In genomic region chr10:6061056-6061455, GRCh38 we compare ENCODE assay signal across 21 cellular contexts. TPM values are rescaled to one million over a fixed set of nuclear protein-coding genes. Genes with fewer than 3 reads are reported as not detected.
DNase-seq lines count a peak whose midpoint lies in the region; ATAC-seq lines count a peak whose summit lies in the region.
"Had no signal": no experiment of that assay in that cellular context is flagged by ENCODE, and none has a peak within 500 bp of the region (broad histone marks: within the 10 kb centered on the region; RNA-seq: fewer than 3 reads in every experiment).

No MANE protein-coding gene starts in this region.

- no peak overlapping the region for H3K27ac ChIP-seq in mesenchymal stem cell (ENCODE audit: low read length, poor library complexity, severe bottlenecking)
- H3K27ac ChIP-seq: RWPE1, uterus had no signal

- H3K4me2 ChIP-seq in mesenchymal stem cell (ENCODE audit: low read length, poor library complexity, severe bottlenecking) = no peak overlapping the region

- ATAC-seq in activated T-cell treated with anti-CD3 and anti-CD28 coated beads, Interleukin-2, amount 50 U/mL, for 72 hours (replicated peaks in 1 of 2) = no peak
- ATAC-seq in memory B cell (ENCODE audit: low read depth) (no peak), GM21367 (IDR thresholded peaks at IDR 0.05; ENCODE audit: unreplicated experiment) (no peak), HG02973 (IDR thresholded peaks at IDR 0.05; ENCODE audit: unreplicated experiment) (no peak)
- ATAC-seq: right cardiac atrium had no signal

- H3K79me1 ChIP-seq in mesenchymal stem cell (replicated peaks; ENCODE audit: low read length, poor library complexity, severe bottlenecking) = no peaks in the 10 kb centered on the region

- WGBS in mesenchymal stem cell = 97% methylated on average over 5 of the region's 8 CpGs

- H3K23ac ChIP-seq in mesenchymal stem cell (ENCODE audit: low read length in 2 of 2) = no peak overlapping the region

- no peak overlapping the region for H2BK12ac ChIP-seq in mesenchymal stem cell (ENCODE audit: low read length in 2 of 2)

- peak overlapping the region; percentile 100 for H3K27ac Mint-ChIP-seq in activated T-cell treated with anti-CD3 and anti-CD28 coated beads, Interleukin-2, amount 50 U/mL, for 72 hours
- H3K27ac Mint-ChIP-seq in memory B cell = peak overlapping the region; percentile 55

- H3K36me3 ChIP-seq in mesenchymal stem cell (ENCODE audit: control insufficient read depth in 1 of 2, insufficient read depth in 2 of 2, low read depth in 1 of 2, low read length in 2 of 2) = no peaks in the 10 kb centered on the region
- H3K36me3 ChIP-seq: HAP-1, uterus had no signal

- H3K27me3 Mint-ChIP-seq in activated T-cell treated with anti-CD3 and anti-CD28 coated beads, Interleukin-2, amount 50 U/mL, for 72 hours (ENCODE audit: low read depth) = no peaks in the 10 kb centered on the region
- H3K27me3 Mint-ChIP-seq in memory B cell = no peaks in the 10 kb centered on the region

- peaks cover 0 to 3% of the 10 kb centered on the region in 2 donors for H3K9me3 Mint-ChIP-seq in activated T-cell treated with anti-CD3 and anti-CD28 coated beads, Interleukin-2, amount 50 U/mL, for 72 hours
- no peaks in the 10 kb centered on the region for H3K9me3 Mint-ChIP-seq in memory B cell

- no peak overlapping the region for H2AK5ac ChIP-seq in mesenchymal stem cell (ENCODE audit: low read length, severe bottlenecking)

- H3K4me3 Mint-ChIP-seq in activated T-cell treated with anti-CD3 and anti-CD28 coated beads, Interleukin-2, amount 50 U/mL, for 72 hours = peak overlapping the region; percentile 97
- H3K4me3 Mint-ChIP-seq in memory B cell = peak overlapping the region; percentile 97

- no peak overlapping the region for H2BK15ac ChIP-seq in mesenchymal stem cell (ENCODE audit: low read depth, poor library complexity, severe bottlenecking)

- no peak overlapping the region for H2BK120ac ChIP-seq in mesenchymal stem cell (ENCODE audit: low read depth, low read length)

- no peaks in the 10 kb centered on the region for H3K4me1 ChIP-seq in mesenchymal stem cell (ENCODE audit: control insufficient read depth, insufficient read depth, low read depth, low read length)
- H3K4me1 ChIP-seq: HAP-1, uterus had no signal

- peaks cover 53% of the 10 kb centered on the region for H3K4me1 Mint-ChIP-seq in activated T-cell treated with anti-CD3 and anti-CD28 coated beads, Interleukin-2, amount 50 U/mL, for 72 hours (ENCODE audit: low read depth)
- H3K4me1 Mint-ChIP-seq in memory B cell = peaks cover 42% of the 10 kb centered on the region

- no peak overlapping the region for H3K4me3 ChIP-seq in mesenchymal stem cell (ENCODE audit: insufficient read depth in 1 of 2, low read depth in 1 of 2, low read length in 2 of 2)
- H3K4me3 ChIP-seq: HAP-1, uterus had no signal

- H2BK5ac ChIP-seq in mesenchymal stem cell (ENCODE audit: low read depth, low read length, poor library complexity, severe bottlenecking) = no peak overlapping the region

- H3K9ac ChIP-seq in mesenchymal stem cell (ENCODE audit: low read length) = no peak overlapping the region

- H3K18ac ChIP-seq in mesenchymal stem cell (ENCODE audit: low read depth in 1 of 2, low read length in 2 of 2) = no peak overlapping the region

- no peak overlapping the region for H2AFZ ChIP-seq in mesenchymal stem cell (ENCODE audit: low read depth, low read length)

- H3K36me3 Mint-ChIP-seq in activated T-cell treated with anti-CD3 and anti-CD28 coated beads, Interleukin-2, amount 50 U/mL, for 72 hours (ENCODE audit: insufficient read depth in 2 of 2) = peaks cover 38 to 57% of the 10 kb centered on the region in 2 donors
- peaks cover 3% of the 10 kb centered on the region for H3K36me3 Mint-ChIP-seq in memory B cell

- no peak overlapping the region for H4K8ac ChIP-seq in mesenchymal stem cell (ENCODE audit: low read length)

- no peaks in the 10 kb centered on the region for H3K9me3 ChIP-seq in mesenchymal stem cell (ENCODE audit: control insufficient read depth, low read length)
- H3K9me3 ChIP-seq: HAP-1, uterus had no signal

- H3K14ac ChIP-seq in mesenchymal stem cell (ENCODE audit: low read length in 2 of 2) = no peak overlapping the region

- peak; percentile 49 for DNase-seq in stimulated activated naive CD4-positive, alpha-beta T cell treated with Interleukin-2 at 50 U/mL for 16 hours (lab: John Stamatoyannopoulos, UW)
- DNase-seq in stimulated activated naive CD4-positive, alpha-beta T cell (lab: John Stamatoyannopoulos, UW) = no peak
- DNase-seq in activated T-cell treated with anti-CD3 and anti-CD28 coated beads, Interleukin-2, amount 50 U/mL, for 72 hours = no peak
- DNase-seq in memory B cell (ENCODE audit: low spot score in 2 of 2) (no peak), mesenchymal stem cell (no peak), COLO668 (lab: John Stamatoyannopoulos, UW; ENCODE audit: unreplicated experiment) (no peak)
- DNase-seq: cerebellar nuclear complex; DMS153; KG1; NCI-H1092 treated with DMSO at 0.1 percent for 48 hours; NCI-H82; right cardiac atrium; stimulated activated CD4-positive, alpha-beta T cell treated with anti-CD3 and anti-CD28 coated beads, Interleukin-4, amount 100 ng/mL, for 1 hour had no signal

- no peak overlapping the region for H3K4ac ChIP-seq in mesenchymal stem cell (ENCODE audit: low read depth in 1 of 2, low read length in 2 of 2)

- H4K91ac ChIP-seq in mesenchymal stem cell (ENCODE audit: low read length) = no peak overlapping the region

- H3K27me3 ChIP-seq in mesenchymal stem cell (ENCODE audit: control insufficient read depth in 1 of 2, insufficient read depth in 1 of 2, low read length in 2 of 2) = peaks cover 15 to 25% of the 10 kb centered on the region in 2 experiments
- H3K27me3 ChIP-seq: uterus had no signal

RNA-seq across cellular contexts. Expression of gene IL2RA, which starts 1.1 kb away (rescaled TPM):
- 1,000 to 10,000 TPM in 1 of 2 donors, 100 to 1,000 TPM in 1; 848 to 1,110 TPM for total RNA-seq in activated T-cell treated with anti-CD3 and anti-CD28 coated beads, Interleukin-2, amount 50 U/mL, for 72 hours
- not detected for polyA plus RNA-seq in mesenchymal stem cell (2013, experiment 1 of 2)
- polyA plus RNA-seq in mesenchymal stem cell (2013, experiment 2 of 2) = not detected
- total RNA-seq: endothelial cell of umbilical vein, frontal cortex, lung microvascular endothelial cell had no signal
- polyA plus RNA-seq: endothelial cell of umbilical vein had no signal

RNA-seq across cellular contexts. Expression of gene RBM17, which starts 27.8 kb away (rescaled TPM):
- 100 to 1,000 TPM; 156 to 200 TPM for total RNA-seq in activated T-cell treated with anti-CD3 and anti-CD28 coated beads, Interleukin-2, amount 50 U/mL, for 72 hours
- 78.5 TPM for polyA plus RNA-seq in mesenchymal stem cell (2013, experiment 1 of 2)
- polyA plus RNA-seq in mesenchymal stem cell (2013, experiment 2 of 2) = 73.5 TPM
